In the genomic region with DNA sequence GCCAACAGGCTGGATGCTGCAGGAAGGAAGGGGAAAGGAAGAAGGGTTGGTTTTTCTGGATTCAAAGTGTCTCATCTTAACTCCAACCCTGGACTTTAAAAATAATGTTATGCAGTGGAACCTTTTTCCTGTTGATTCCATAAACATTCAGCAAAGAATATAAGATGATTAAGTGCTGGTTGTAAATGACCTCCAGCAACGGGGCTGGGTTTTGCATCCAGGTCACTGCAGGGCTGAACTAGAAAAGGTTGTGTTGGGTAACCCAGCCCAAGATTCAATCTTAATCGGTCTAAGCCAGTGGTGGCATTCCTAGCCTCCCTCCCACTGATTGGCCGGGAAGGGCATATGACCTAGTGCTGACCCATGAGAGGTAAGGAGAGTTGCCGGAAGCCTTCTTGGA, we compare ENCODE assay signal across 1 cellular context.
TF ChIP-seq lines count a peak whose summit lies in the region.

No MANE protein-coding gene starts in this region.

TF ChIP-seq in H1, 55 proteins besides CTCF, POLR2A, EP300 and RAD21:
- TF ChIP-seq PHF8 (conservative IDR thresholded peaks at IDR 0.05; ENCODE audit: low read depth, low read length) (no peak), SIRT6 (IDR thresholded peaks at IDR 0.05; ENCODE audit: low read length) (no peak), BACH1 (IDR thresholded peaks at IDR 0.05; ENCODE audit: low read length) (no peak)
- TF ChIP-seq, protein P1, sequence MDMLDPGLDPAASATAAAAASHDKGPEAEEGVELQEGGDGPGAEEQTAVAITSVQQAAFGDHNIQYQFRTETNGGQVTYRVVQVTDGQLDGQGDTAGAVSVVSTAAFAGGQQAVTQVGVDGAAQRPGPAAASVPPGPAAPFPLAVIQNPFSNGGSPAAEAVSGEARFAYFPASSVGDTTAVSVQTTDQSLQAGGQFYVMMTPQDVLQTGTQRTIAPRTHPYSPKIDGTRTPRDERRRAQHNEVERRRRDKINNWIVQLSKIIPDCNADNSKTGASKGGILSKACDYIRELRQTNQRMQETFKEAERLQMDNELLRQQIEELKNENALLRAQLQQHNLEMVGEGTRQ (IDR thresholded peaks at IDR 0.05; ENCODE audit: low read length) = 0 out of 2 replicates have a peak, but pooled peaks have one; percentile 12
- TF ChIP-seq, protein P2, sequence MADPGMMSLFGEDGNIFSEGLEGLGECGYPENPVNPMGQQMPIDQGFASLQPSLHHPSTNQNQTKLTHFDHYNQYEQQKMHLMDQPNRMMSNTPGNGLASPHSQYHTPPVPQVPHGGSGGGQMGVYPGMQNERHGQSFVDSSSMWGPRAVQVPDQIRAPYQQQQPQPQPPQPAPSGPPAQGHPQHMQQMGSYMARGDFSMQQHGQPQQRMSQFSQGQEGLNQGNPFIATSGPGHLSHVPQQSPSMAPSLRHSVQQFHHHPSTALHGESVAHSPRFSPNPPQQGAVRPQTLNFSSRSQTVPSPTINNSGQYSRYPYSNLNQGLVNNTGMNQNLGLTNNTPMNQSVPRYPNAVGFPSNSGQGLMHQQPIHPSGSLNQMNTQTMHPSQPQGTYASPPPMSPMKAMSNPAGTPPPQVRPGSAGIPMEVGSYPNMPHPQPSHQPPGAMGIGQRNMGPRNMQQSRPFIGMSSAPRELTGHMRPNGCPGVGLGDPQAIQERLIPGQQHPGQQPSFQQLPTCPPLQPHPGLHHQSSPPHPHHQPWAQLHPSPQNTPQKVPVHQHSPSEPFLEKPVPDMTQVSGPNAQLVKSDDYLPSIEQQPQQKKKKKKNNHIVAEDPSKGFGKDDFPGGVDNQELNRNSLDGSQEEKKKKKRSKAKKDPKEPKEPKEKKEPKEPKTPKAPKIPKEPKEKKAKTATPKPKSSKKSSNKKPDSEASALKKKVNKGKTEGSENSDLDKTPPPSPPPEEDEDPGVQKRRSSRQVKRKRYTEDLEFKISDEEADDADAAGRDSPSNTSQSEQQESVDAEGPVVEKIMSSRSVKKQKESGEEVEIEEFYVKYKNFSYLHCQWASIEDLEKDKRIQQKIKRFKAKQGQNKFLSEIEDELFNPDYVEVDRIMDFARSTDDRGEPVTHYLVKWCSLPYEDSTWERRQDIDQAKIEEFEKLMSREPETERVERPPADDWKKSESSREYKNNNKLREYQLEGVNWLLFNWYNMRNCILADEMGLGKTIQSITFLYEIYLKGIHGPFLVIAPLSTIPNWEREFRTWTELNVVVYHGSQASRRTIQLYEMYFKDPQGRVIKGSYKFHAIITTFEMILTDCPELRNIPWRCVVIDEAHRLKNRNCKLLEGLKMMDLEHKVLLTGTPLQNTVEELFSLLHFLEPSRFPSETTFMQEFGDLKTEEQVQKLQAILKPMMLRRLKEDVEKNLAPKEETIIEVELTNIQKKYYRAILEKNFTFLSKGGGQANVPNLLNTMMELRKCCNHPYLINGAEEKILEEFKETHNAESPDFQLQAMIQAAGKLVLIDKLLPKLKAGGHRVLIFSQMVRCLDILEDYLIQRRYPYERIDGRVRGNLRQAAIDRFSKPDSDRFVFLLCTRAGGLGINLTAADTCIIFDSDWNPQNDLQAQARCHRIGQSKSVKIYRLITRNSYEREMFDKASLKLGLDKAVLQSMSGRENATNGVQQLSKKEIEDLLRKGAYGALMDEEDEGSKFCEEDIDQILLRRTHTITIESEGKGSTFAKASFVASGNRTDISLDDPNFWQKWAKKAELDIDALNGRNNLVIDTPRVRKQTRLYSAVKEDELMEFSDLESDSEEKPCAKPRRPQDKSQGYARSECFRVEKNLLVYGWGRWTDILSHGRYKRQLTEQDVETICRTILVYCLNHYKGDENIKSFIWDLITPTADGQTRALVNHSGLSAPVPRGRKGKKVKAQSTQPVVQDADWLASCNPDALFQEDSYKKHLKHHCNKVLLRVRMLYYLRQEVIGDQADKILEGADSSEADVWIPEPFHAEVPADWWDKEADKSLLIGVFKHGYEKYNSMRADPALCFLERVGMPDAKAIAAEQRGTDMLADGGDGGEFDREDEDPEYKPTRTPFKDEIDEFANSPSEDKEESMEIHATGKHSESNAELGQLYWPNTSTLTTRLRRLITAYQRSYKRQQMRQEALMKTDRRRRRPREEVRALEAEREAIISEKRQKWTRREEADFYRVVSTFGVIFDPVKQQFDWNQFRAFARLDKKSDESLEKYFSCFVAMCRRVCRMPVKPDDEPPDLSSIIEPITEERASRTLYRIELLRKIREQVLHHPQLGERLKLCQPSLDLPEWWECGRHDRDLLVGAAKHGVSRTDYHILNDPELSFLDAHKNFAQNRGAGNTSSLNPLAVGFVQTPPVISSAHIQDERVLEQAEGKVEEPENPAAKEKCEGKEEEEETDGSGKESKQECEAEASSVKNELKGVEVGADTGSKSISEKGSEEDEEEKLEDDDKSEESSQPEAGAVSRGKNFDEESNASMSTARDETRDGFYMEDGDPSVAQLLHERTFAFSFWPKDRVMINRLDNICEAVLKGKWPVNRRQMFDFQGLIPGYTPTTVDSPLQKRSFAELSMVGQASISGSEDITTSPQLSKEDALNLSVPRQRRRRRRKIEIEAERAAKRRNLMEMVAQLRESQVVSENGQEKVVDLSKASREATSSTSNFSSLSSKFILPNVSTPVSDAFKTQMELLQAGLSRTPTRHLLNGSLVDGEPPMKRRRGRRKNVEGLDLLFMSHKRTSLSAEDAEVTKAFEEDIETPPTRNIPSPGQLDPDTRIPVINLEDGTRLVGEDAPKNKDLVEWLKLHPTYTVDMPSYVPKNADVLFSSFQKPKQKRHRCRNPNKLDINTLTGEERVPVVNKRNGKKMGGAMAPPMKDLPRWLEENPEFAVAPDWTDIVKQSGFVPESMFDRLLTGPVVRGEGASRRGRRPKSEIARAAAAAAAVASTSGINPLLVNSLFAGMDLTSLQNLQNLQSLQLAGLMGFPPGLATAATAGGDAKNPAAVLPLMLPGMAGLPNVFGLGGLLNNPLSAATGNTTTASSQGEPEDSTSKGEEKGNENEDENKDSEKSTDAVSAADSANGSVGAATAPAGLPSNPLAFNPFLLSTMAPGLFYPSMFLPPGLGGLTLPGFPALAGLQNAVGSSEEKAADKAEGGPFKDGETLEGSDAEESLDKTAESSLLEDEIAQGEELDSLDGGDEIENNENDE (IDR thresholded peaks at IDR 0.05; ENCODE audit: insufficient replicate concordance, low read length) = no peak
